In genomic region chr1:91997607-91998195, GRCh38 we compare ENCODE assay signal across 8 cellular contexts. TPM values are rescaled to one million over a fixed set of nuclear protein-coding genes. Genes with fewer than 3 reads are reported as not detected.
DNase-seq lines count a peak whose midpoint lies in the region; ATAC-seq lines count a peak whose summit lies in the region.

No MANE protein-coding gene starts in this region.

- no peaks in the 10 kb centered on the region for H3K9me3 ChIP-seq in CD4-positive, alpha-beta memory T cell (ENCODE audit: control insufficient read depth in 1 of 2, low read length in 2 of 2)

- H3K4me3 ChIP-seq in CD4-positive, alpha-beta memory T cell (ENCODE audit: low read length in 2 of 2): no peak overlapping the region
- no peak overlapping the region for H3K4me3 ChIP-seq in H7 (ENCODE audit: insufficient read depth, low read depth, low read length)

- DNase-seq in CD4-positive, alpha-beta memory T cell: peak; percentile 40 to 53 (median 46)
- DNase-seq in H7 (peak; percentile 35), NCI-H526 (lab: John Stamatoyannopoulos, UW) (peak; percentile 19 to 78), hepatic stellate cell (ENCODE audit: low spot score) (peak; percentile 30)
- peak; percentile 2 for DNase-seq in activated T-helper 1 cell treated with anti-CD3 and anti-CD28 coated beads, Interleukin-12 subunit alpha, Interleukin-12 subunit beta, Interleukin-2, Interleukin-4 antibody, amounts not matched to agents 30 ng/mL and 10 ng/mL and 1 ng/mL, durations not matched to agents 14 hours and 24 hours and 36 hours (ENCODE audit: low spot score)
- DNase-seq in stimulated activated CD4-positive, alpha-beta T cell treated with anti-CD3 and anti-CD28 coated beads, Interleukin-2, amount 100 ng/mL, for 4 hours (ENCODE audit: low read depth): peak; percentile 14

- no peaks in the 10 kb centered on the region for H3K27me3 ChIP-seq in CD4-positive, alpha-beta memory T cell (ENCODE audit: insufficient read depth, low read length)
- no peaks in the 10 kb centered on the region for H3K27me3 ChIP-seq in H7 (ENCODE audit: control insufficient read depth, insufficient read depth, low read length)

- H3K9me3 Mint-ChIP-seq in CD4-positive, alpha-beta memory T cell: no peaks in the 10 kb centered on the region
- H3K9me3 Mint-ChIP-seq in activated T-helper 1 cell treated with anti-CD3 and anti-CD28 coated beads, Interleukin-12 subunit alpha, Interleukin-12 subunit beta, Interleukin-2, Interleukin-4 antibody, amounts not matched to agents 30 ng/mL and 10 ng/mL and 1 ng/mL, durations not matched to agents 14 hours and 24 hours and 36 hours: no peaks in the 10 kb centered on the region

- H3K4me1 Mint-ChIP-seq in CD4-positive, alpha-beta memory T cell: no peaks in the 10 kb centered on the region
- no peaks in the 10 kb centered on the region for H3K4me1 Mint-ChIP-seq in activated T-helper 1 cell treated with anti-CD3 and anti-CD28 coated beads, Interleukin-12 subunit alpha, Interleukin-12 subunit beta, Interleukin-2, Interleukin-4 antibody, amounts not matched to agents 30 ng/mL and 10 ng/mL and 1 ng/mL, durations not matched to agents 14 hours and 24 hours and 36 hours (ENCODE audit: low read depth)

- H3K27ac Mint-ChIP-seq in CD4-positive, alpha-beta memory T cell: no peak overlapping the region
- H3K27ac Mint-ChIP-seq in activated T-helper 1 cell treated with anti-CD3 and anti-CD28 coated beads, Interleukin-12 subunit alpha, Interleukin-12 subunit beta, Interleukin-2, Interleukin-4 antibody, amounts not matched to agents 30 ng/mL and 10 ng/mL and 1 ng/mL, durations not matched to agents 14 hours and 24 hours and 36 hours: no peak overlapping the region

- intact Hi-C loops in CD4-positive, alpha-beta memory T cell (cut with micrococcal nuclease): loop anchor here (1.0 to 10.0 kb wide), 6 partner anchors 294 to 821 kb away; partner anchors contain the start of gene GFI1
- intact Hi-C loops in activated T-helper 1 cell treated with anti-CD3 and anti-CD28 coated beads, Interleukin-12 subunit alpha, Interleukin-12 subunit beta, Interleukin-2, Interleukin-4 antibody, amounts not matched to agents 30 ng/mL and 10 ng/mL and 1 ng/mL, durations not matched to agents 14 hours and 24 hours and 36 hours (cut with micrococcal nuclease): loop anchor here (1.0 to 10.0 kb wide), 5 partner anchors 294 to 821 kb away; no protein-coding TSS in a partner anchor

- H3K4me1 ChIP-seq in CD4-positive, alpha-beta memory T cell (ENCODE audit: insufficient read depth, low read length): no peaks in the 10 kb centered on the region

- no peaks in the 10 kb centered on the region for H3K36me3 ChIP-seq in CD4-positive, alpha-beta memory T cell (ENCODE audit: insufficient read depth, low read length)
- no peaks in the 10 kb centered on the region for H3K36me3 ChIP-seq in H7 (replicated peaks; ENCODE audit: control insufficient read depth, insufficient read depth, low read length)

- H3K27ac ChIP-seq in CD4-positive, alpha-beta memory T cell (ENCODE audit: low read depth, low read length): no peak overlapping the region

- no peaks in the 10 kb centered on the region for H3K36me3 Mint-ChIP-seq in CD4-positive, alpha-beta memory T cell
- H3K36me3 Mint-ChIP-seq in activated T-helper 1 cell treated with anti-CD3 and anti-CD28 coated beads, Interleukin-12 subunit alpha, Interleukin-12 subunit beta, Interleukin-2, Interleukin-4 antibody, amounts not matched to agents 30 ng/mL and 10 ng/mL and 1 ng/mL, durations not matched to agents 14 hours and 24 hours and 36 hours (ENCODE audit: low read depth): no peaks in the 10 kb centered on the region

- no peaks in the 10 kb centered on the region for H3K27me3 Mint-ChIP-seq in CD4-positive, alpha-beta memory T cell
- peaks cover 10% of the 10 kb centered on the region for H3K27me3 Mint-ChIP-seq in activated T-helper 1 cell treated with anti-CD3 and anti-CD28 coated beads, Interleukin-12 subunit alpha, Interleukin-12 subunit beta, Interleukin-2, Interleukin-4 antibody, amounts not matched to agents 30 ng/mL and 10 ng/mL and 1 ng/mL, durations not matched to agents 14 hours and 24 hours and 36 hours (ENCODE audit: insufficient read depth)

- POLR2A ChIA-PET in CD4-positive, alpha-beta memory T cell (lab: Charles Lee; ENCODE audit: partially characterized antibody): interaction anchor here (1.0 kb wide), 1 partner anchor 49 kb away, joined by 3 read pairs; the partner anchor contains the start of gene BRDT

- no peak overlapping the region for H3K4me3 Mint-ChIP-seq in CD4-positive, alpha-beta memory T cell
- no peak overlapping the region for H3K4me3 Mint-ChIP-seq in activated T-helper 1 cell treated with anti-CD3 and anti-CD28 coated beads, Interleukin-12 subunit alpha, Interleukin-12 subunit beta, Interleukin-2, Interleukin-4 antibody, amounts not matched to agents 30 ng/mL and 10 ng/mL and 1 ng/mL, durations not matched to agents 14 hours and 24 hours and 36 hours

- CTCF ChIA-PET in CD4-positive, alpha-beta memory T cell (lab: Charles Lee; ENCODE audit: partially characterized antibody): interaction anchor here (0.6 to 4.9 kb wide), 32 partner anchors 10 to 821 kb away, joined by 3 to 57 read pairs (median 3); no protein-coding TSS in a partner anchor

- ATAC-seq in GM21515 (IDR thresholded peaks at IDR 0.05; ENCODE audit: unreplicated experiment): no peak
- ATAC-seq in GM18861 (IDR thresholded peaks at IDR 0.05; ENCODE audit: unreplicated experiment): no peak

RNA-seq across cellular contexts. Expression of gene EPHX4, which starts 32.1 kb away (rescaled TPM):
- under 1 TPM; 0.44 to 0.49 TPM for total RNA-seq in CD4-positive, alpha-beta memory T cell
- polyA plus RNA-seq in CD4-positive, alpha-beta memory T cell: under 1 TPM in 1 of 2 donors, not detected in 1; 0.55 TPM
- total RNA-seq in H7 (2014; rRNA removed; shearing (Covaris generic)): 0.14 and 0.63 TPM in 2 replicates
- total RNA-seq in activated T-helper 1 cell treated with anti-CD3 and anti-CD28 coated beads, Interleukin-12 subunit alpha, Interleukin-12 subunit beta, Interleukin-2, Interleukin-4 antibody, amounts not matched to agents 30 ng/mL and 10 ng/mL and 1 ng/mL, durations not matched to agents 14 hours and 24 hours and 36 hours: 1.0 and 1.2 TPM in 2 replicates

RNA-seq across cellular contexts. Expression of gene BRDT, which starts 48.5 kb away (rescaled TPM):
- total RNA-seq in CD4-positive, alpha-beta memory T cell: under 1 TPM in 1 of 2 experiments, not detected in 1; 0.44 TPM
- not detected for polyA plus RNA-seq in CD4-positive, alpha-beta memory T cell
- total RNA-seq in H7 (2014; rRNA removed; shearing (Covaris generic)): 0.07 and 0.31 TPM in 2 replicates
- total RNA-seq in activated T-helper 1 cell treated with anti-CD3 and anti-CD28 coated beads, Interleukin-12 subunit alpha, Interleukin-12 subunit beta, Interleukin-2, Interleukin-4 antibody, amounts not matched to agents 30 ng/mL and 10 ng/mL and 1 ng/mL, durations not matched to agents 14 hours and 24 hours and 36 hours: not detected in 2 replicates
